ENCODE assay signal across 1 cellular context in the genomic region with DNA sequence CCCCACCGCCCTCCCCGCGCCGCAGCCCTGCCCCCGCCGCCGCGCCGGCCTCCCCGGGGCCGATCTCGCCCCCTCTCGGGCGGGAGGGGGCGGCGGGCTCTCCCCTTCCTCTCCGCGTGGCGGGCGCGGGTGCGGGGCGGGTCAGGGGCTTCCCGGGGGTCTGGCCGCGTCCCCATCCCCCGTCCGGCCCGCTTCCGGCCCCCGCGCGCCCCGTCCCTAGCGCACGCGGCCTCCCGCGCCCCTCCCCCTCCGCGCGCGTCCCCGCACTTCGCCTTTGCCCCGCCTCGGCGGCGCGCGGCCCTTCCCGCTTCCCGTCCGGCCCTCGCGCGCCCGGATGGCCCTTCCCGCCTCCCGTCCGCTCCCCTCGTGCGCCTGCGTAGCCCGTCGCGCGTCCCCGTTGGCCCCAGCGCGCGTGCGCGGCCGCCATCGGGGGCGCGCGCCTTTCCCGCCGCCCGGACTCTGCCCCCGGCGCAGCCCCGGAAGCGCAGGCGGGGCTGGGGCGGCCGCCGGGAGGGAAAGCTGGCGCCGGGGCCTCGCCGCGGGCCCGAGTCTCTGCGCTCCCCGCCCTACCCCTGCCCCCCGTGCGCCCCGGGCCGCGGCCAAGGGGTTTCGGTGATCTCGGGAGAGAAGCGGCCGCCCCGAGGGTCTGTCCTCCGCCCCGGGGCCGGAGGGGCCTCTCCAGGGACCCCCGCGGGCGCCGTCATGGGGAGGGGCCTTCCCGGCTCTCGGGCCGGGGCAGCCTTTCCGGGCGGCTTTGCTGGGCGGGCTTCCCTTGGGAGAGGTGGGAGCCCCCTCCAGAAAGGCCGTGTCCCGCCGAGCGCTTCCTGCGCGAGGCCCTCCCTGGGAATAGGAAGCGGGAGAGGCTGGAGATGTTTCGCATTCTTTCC.
TF ChIP-seq lines count a peak whose summit lies in the region.

No MANE protein-coding gene starts in this region.

TF ChIP-seq in HEK293, 187 proteins besides CTCF, POLR2A, EP300 and RAD21:
- TF ChIP-seq SP3 (tag by site-specific recombination; IDR thresholded peaks at IDR 0.05) (0 out of 2 replicates have a peak, but pooled peaks have one; percentile 26), ZBTB44 (tag by site-specific recombination; IDR thresholded peaks at IDR 0.05) (no peak), SP2 (tag by site-specific recombination; IDR thresholded peaks at IDR 0.05) (peak; percentile 57), MEIS1 (CRISPR knock-in tag; IDR thresholded peaks at IDR 0.05; ENCODE audit: borderline replicate concordance) (0 out of 2 replicates have a peak, but pooled peaks have one; percentile 23), ZBTB21 (tag by site-specific recombination; IDR thresholded peaks at IDR 0.05) (no peak)
- TF ChIP-seq, protein P1, sequence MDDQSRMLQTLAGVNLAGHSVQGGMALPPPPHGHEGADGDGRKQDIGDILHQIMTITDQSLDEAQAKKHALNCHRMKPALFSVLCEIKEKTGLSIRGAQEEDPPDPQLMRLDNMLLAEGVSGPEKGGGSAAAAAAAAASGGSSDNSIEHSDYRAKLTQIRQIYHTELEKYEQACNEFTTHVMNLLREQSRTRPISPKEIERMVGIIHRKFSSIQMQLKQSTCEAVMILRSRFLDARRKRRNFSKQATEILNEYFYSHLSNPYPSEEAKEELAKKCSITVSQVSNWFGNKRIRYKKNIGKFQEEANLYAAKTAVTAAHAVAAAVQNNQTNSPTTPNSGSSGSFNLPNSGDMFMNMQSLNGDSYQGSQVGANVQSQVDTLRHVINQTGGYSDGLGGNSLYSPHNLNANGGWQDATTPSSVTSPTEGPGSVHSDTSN (CRISPR knock-in tag; IDR thresholded peaks at IDR 0.05) = peak; percentile 63; the same call in 1 of the 2 replicates
